Comparison of ENCODE assay signal across 8 cellular contexts in the genomic region with DNA sequence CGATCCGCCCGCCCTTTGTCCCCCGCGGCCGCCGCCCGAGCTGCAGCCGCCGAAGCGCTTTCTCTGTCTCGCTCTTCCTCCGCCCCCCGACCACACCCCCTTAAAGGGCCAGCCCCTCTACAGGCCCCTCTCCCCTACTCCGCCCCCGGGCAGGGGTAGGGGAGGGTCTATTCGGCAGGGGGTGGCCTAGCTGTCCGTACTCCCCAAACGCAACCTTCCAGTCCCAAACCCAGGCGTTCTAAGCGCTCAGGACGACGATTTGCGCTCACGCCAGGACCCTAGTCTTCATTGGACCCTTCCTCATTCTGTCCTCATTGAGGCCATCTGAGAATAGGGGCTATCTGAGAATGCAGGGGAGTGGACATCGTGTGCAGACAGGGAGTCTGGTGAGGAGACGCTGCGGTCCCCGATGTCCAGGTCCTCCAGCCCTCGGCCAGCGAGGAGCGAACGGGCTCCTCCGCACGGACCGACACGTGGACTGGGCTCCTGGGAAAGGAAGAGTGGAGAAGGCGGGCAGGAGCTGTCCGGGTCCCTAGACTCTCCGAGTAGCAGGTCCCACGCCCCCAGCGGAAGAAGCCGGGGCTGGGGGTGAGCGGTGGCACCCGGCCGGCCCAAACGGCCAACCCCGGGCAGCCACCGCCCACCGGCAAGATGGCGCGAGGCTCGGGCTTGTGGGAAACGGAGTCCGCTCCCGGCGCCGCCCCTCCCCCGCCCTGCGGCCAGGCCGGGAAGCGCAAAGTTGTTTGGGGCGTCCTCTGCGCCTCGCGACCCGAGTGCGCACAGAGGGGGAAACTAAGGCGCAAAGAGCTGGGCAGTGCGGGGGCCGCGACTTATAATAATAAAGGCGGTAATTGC. TPM values are rescaled to one million over a fixed set of nuclear protein-coding genes. Genes with fewer than 3 reads are reported as not detected.
DNase-seq lines count a peak whose midpoint lies in the region; ATAC-seq and TF ChIP-seq lines count a peak whose summit lies in the region.

A gene with protein sequence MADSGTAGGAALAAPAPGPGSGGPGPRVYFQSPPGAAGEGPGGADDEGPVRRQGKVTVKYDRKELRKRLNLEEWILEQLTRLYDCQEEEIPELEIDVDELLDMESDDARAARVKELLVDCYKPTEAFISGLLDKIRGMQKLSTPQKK (minus strand): TSS at position 70 of the 855 bp plus-strand sequence. CDS start 270 bp downstream, outside the sequence.

- H3K4me1 Mint-ChIP-seq in activated T-helper 17 cell treated with anti-CD3 and anti-CD28 coated beads, Interleukin-2, amount 50 U/mL, for 72 hours: peaks cover 4% of the 10 kb centered on the region

- H3K36me3 Mint-ChIP-seq in activated T-helper 17 cell treated with anti-CD3 and anti-CD28 coated beads, Interleukin-2, amount 50 U/mL, for 72 hours (ENCODE audit: low read depth): peaks cover 45% of the 10 kb centered on the region

- in situ Hi-C loops in ACHN (cut with HindIII; ENCODE audit: low pct_ligation_motif_present, low pct_unique_long_range_greater_than_20kb, low sequenced_read_pairs): no loop called here

- H3K27me3 Mint-ChIP-seq in activated T-helper 17 cell treated with anti-CD3 and anti-CD28 coated beads, Interleukin-2, amount 50 U/mL, for 72 hours: no peaks in the 10 kb centered on the region

- peak; percentile 50 for ATAC-seq in activated T-helper 17 cell treated with anti-CD3 and anti-CD28 coated beads, Interleukin-2, amount 50 U/mL, for 72 hours (replicated peaks)

- DNase-seq in ACHN (peak; percentile 83), GM19238 (ENCODE audit: insufficient read length, low spot score) (peak; percentile 92), Kasumi-1 (lab: John Stamatoyannopoulos, UW) (peak; percentile 79 to 82), RWPE1 (ENCODE audit: low spot score) (peak; percentile 80), fibroblast of gingiva (ENCODE audit: low read depth) (peak; percentile 84), myocyte (ENCODE audit: low read depth) (peak; percentile 93)
- peak; percentile 48 to 75 (median 63) for DNase-seq in stimulated activated naive CD4-positive, alpha-beta T cell (lab: John Stamatoyannopoulos, UW)

- CTCF ChIA-PET in RWPE1 (lab: Yijun Ruan, JAX): interaction anchor here (0.6 to 0.9 kb wide), 3 partner anchors 17 to 29 kb away, joined by 3 to 4 read pairs (median 4); no protein-coding TSS in a partner anchor

- H3K27ac Mint-ChIP-seq in activated T-helper 17 cell treated with anti-CD3 and anti-CD28 coated beads, Interleukin-2, amount 50 U/mL, for 72 hours: peak within 1 kb of the TSS; percentile 89

- no peak for TF ChIP-seq CTCF in RWPE1 (conservative IDR thresholded peaks at IDR 0.05; ENCODE audit: low read depth)

- no peaks in the 10 kb centered on the region for H3K9me3 Mint-ChIP-seq in activated T-helper 17 cell treated with anti-CD3 and anti-CD28 coated beads, Interleukin-2, amount 50 U/mL, for 72 hours

- peak within 1 kb of the TSS; percentile 98 for H3K27ac ChIP-seq in RWPE1

- H3K4me3 Mint-ChIP-seq in activated T-helper 17 cell treated with anti-CD3 and anti-CD28 coated beads, Interleukin-2, amount 50 U/mL, for 72 hours: peak within 1 kb of the TSS; percentile 95

- POLR2A ChIA-PET in RWPE1 (lab: Yijun Ruan, JAX; ENCODE audit: low non-redundant PET): interaction anchor here (1.6 kb wide), 1 partner anchor 17 kb away, joined by 3 read pairs; no protein-coding TSS in a partner anchor

RNA-seq across cellular contexts. Expression of the gene that starts here (rescaled TPM):
- total RNA-seq in activated T-helper 17 cell treated with anti-CD3 and anti-CD28 coated beads, Interleukin-2, amount 50 U/mL, for 72 hours: 100 to 1,000 TPM; 236 to 276 TPM
- total RNA-seq in myocyte: 656 and 816 TPM in 2 replicates
- 808 TPM for polyA plus RNA-seq in myocyte (2012)

Comparison
In these comparisons a context has a peak if more than half of its experiments do, and no peak if none do; other contexts are left out.
1. Peak in every context shown above with its lines: DNase-seq, ATAC-seq and H3K27ac ChIP-seq.